In the genomic region with DNA sequence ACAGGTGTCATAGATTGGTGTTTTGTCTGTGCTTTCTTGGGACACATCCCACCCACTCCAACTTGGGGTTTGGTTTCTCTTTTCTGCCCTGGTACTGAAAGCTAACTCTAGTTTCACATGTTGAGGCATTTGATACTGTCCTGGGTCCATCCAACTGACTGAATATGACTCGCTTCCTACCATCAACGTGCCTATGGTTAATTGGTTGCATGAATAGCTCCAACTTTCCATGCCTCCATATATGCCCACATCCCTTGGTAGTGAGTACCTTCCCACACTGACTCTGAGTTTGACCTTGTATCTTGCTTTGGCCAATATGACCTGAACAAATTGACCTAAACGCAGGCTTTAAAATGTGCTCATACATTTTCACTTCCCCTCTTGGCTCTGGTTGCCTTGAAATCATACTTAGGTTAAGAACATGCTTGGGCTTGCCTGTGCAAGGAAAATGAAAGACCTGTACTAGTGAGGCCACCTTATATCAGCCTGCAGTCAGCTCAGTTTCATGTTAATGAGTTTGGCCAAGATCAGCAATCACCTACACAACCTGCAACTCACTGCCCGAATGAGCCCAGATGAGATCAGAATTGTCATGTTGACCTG, we compare ENCODE assay signal across 10 cellular contexts.
A peak's percentile ranks its signal among the peaks of the same experiment; 100 is the strongest.
DNase-seq lines count a peak whose midpoint lies in the region; ATAC-seq and TF ChIP-seq lines count a peak whose summit lies in the region.
"Had no signal": no experiment of that assay in that cellular context is flagged by ENCODE, and none has a peak within 500 bp of the region (broad histone marks: within the 10 kb centered on the region; RNA-seq: fewer than 3 reads in every experiment).

No MANE protein-coding gene starts in this region.

- peaks cover 37% of the 10 kb centered on the region for H3K4me1 ChIP-seq in foreskin keratinocyte
- no peaks in the 10 kb centered on the region for H3K4me1 ChIP-seq in naive thymus-derived CD4-positive, alpha-beta T cell (ENCODE audit: control insufficient read depth in 2 of 2, insufficient read depth in 2 of 2, low read length in 2 of 2)

- DNase-seq in foreskin keratinocyte (peak; percentile 71 to 87), midbrain (lab: John Stamatoyannopoulos, UW) (no peak)
- DNase-seq in naive thymus-derived CD4-positive, alpha-beta T cell: no peak
- no peak for DNase-seq in effector memory CD8-positive, alpha-beta T cell
- DNase-seq: stimulated activated naive CD8-positive, alpha-beta T cell treated with anti-CD3 and anti-CD28 coated beads, Interleukin-15, amount 100 ng/mL, for 72 hours had no signal

- H3K4me3 Mint-ChIP-seq in naive thymus-derived CD4-positive, alpha-beta T cell: no peak overlapping the region
- H3K4me3 Mint-ChIP-seq in effector memory CD8-positive, alpha-beta T cell: no peak overlapping the region
- H3K4me3 Mint-ChIP-seq: IgD-negative memory B cell; stimulated activated naive CD8-positive, alpha-beta T cell treated with anti-CD3 and anti-CD28 coated beads, Interleukin-15, amount 100 ng/mL, for 72 hours had no signal

- H3K36me3 ChIP-seq in naive thymus-derived CD4-positive, alpha-beta T cell (ENCODE audit: control insufficient read depth in 2 of 3, insufficient read depth in 3 of 3, low read length in 3 of 3): no peaks in the 10 kb centered on the region

- H3K27ac ChIP-seq in foreskin keratinocyte: peak overlapping the region; percentile 43
- H3K27ac ChIP-seq in naive thymus-derived CD4-positive, alpha-beta T cell (ENCODE audit: low read depth, low read length): no peak overlapping the region

- H3K36me3 Mint-ChIP-seq in naive thymus-derived CD4-positive, alpha-beta T cell: no peaks in the 10 kb centered on the region
- no peaks in the 10 kb centered on the region for H3K36me3 Mint-ChIP-seq in effector memory CD8-positive, alpha-beta T cell (ENCODE audit: insufficient read depth)
- H3K36me3 Mint-ChIP-seq: IgD-negative memory B cell had no signal

- POLR2A ChIA-PET in naive thymus-derived CD4-positive, alpha-beta T cell (lab: Charles Lee): no interaction called here

- H3K4me3 ChIP-seq in naive thymus-derived CD4-positive, alpha-beta T cell (ENCODE audit: low read length): no peak overlapping the region
- H3K4me3 ChIP-seq: smooth muscle cell had no signal

- H3K27me3 Mint-ChIP-seq in naive thymus-derived CD4-positive, alpha-beta T cell: peaks cover 0 to 7% (median 0%) of the 10 kb centered on the region in 5 donors
- H3K27me3 Mint-ChIP-seq in effector memory CD8-positive, alpha-beta T cell: no peaks in the 10 kb centered on the region
- H3K27me3 Mint-ChIP-seq: IgD-negative memory B cell; stimulated activated naive CD8-positive, alpha-beta T cell treated with anti-CD3 and anti-CD28 coated beads, Interleukin-15, amount 100 ng/mL, for 72 hours had no signal

- ATAC-seq in GM19324 (IDR thresholded peaks at IDR 0.05; ENCODE audit: low FRiP score, unreplicated experiment): peak; percentile 96
- peak; percentile 93 for ATAC-seq in HG02588 (IDR thresholded peaks at IDR 0.05; ENCODE audit: unreplicated experiment)
- peak; percentile 87 for ATAC-seq in HG03469 (IDR thresholded peaks at IDR 0.05; ENCODE audit: unreplicated experiment)
- ATAC-seq in foreskin keratinocyte: peak; percentile 83
- no peak for ATAC-seq in naive thymus-derived CD4-positive, alpha-beta T cell
- ATAC-seq in effector memory CD8-positive, alpha-beta T cell (replicated peaks): no peak
- ATAC-seq: stimulated activated naive CD8-positive, alpha-beta T cell treated with anti-CD3 and anti-CD28 coated beads, Interleukin-15, amount 100 ng/mL, for 72 hours had no signal

- H3K9me3 Mint-ChIP-seq in naive thymus-derived CD4-positive, alpha-beta T cell: peaks cover 0 to 5% (median 0%) of the 10 kb centered on the region in 11 donors
- peaks cover 8 to 15% of the 10 kb centered on the region in 2 donors for H3K9me3 Mint-ChIP-seq in effector memory CD8-positive, alpha-beta T cell

- H3K4me1 Mint-ChIP-seq in naive thymus-derived CD4-positive, alpha-beta T cell: no peaks in the 10 kb centered on the region
- H3K4me1 Mint-ChIP-seq in effector memory CD8-positive, alpha-beta T cell (ENCODE audit: low read depth in 2 of 2): no peaks in the 10 kb centered on the region
- H3K4me1 Mint-ChIP-seq: IgD-negative memory B cell; stimulated activated naive CD8-positive, alpha-beta T cell treated with anti-CD3 and anti-CD28 coated beads, Interleukin-15, amount 100 ng/mL, for 72 hours had no signal

- intact Hi-C loops in naive thymus-derived CD4-positive, alpha-beta T cell (cut with micrococcal nuclease): no loop called here

- CTCF ChIA-PET in naive thymus-derived CD4-positive, alpha-beta T cell (lab: Charles Lee): no interaction called here

- H3K9me3 ChIP-seq in naive thymus-derived CD4-positive, alpha-beta T cell (ENCODE audit: control insufficient read depth in 2 of 3, low read length in 3 of 3): no peaks in the 10 kb centered on the region

- no peak overlapping the region for H3K27ac Mint-ChIP-seq in naive thymus-derived CD4-positive, alpha-beta T cell
- no peak overlapping the region for H3K27ac Mint-ChIP-seq in effector memory CD8-positive, alpha-beta T cell
- H3K27ac Mint-ChIP-seq: IgD-negative memory B cell; stimulated activated naive CD8-positive, alpha-beta T cell treated with anti-CD3 and anti-CD28 coated beads, Interleukin-15, amount 100 ng/mL, for 72 hours had no signal

- no peak for TF ChIP-seq CTCF in foreskin keratinocyte (conservative IDR thresholded peaks at IDR 0.05)

- no peaks in the 10 kb centered on the region for H3K27me3 ChIP-seq in foreskin keratinocyte
- peaks cover 0 to 2% of the 10 kb centered on the region in 2 donors for H3K27me3 ChIP-seq in naive thymus-derived CD4-positive, alpha-beta T cell (ENCODE audit: control insufficient read depth in 2 of 2, insufficient read depth in 2 of 2, low read length in 2 of 2)

Comparison
In these comparisons a context has a peak if more than half of its experiments do, and no peak if none do; other contexts are left out.
1. ATAC-seq: peak in GM19324 (single experiment), HG02588 (single experiment), HG03469 (single experiment) and foreskin keratinocyte (single experiment); none in naive thymus-derived CD4-positive, alpha-beta T cell (single experiment) and effector memory CD8-positive, alpha-beta T cell (single experiment).
2. DNase-seq: peak in foreskin keratinocyte (2 of 2); none in midbrain (single experiment), naive thymus-derived CD4-positive, alpha-beta T cell (0 of 9) and effector memory CD8-positive, alpha-beta T cell (0 of 3).